Comparison of ENCODE assay signal across 11 cellular contexts in genomic region chr2:74415762-74416395, GRCh38. TPM values are rescaled to one million over a fixed set of nuclear protein-coding genes. Genes with fewer than 3 reads are reported as not detected.
DNase-seq lines count a peak whose midpoint lies in the region; ATAC-seq and TF ChIP-seq lines count a peak whose summit lies in the region.
"Had no signal": no experiment of that assay in that cellular context is flagged by ENCODE, and none has a peak within 500 bp of the region (broad histone marks: within the 10 kb centered on the region; RNA-seq: fewer than 3 reads in every experiment).

No MANE protein-coding gene starts in this region.

- H3K79me2 ChIP-seq in H9 (ENCODE audit: insufficient read depth, low read length): no peaks in the 10 kb centered on the region

- H3K4me3 ChIP-seq in brain microvascular endothelial cell (ENCODE audit: low read depth, low read length): peak overlapping the region; percentile 57
- peak overlapping the region; percentile 66 for H3K4me3 ChIP-seq in lower lobe of right lung
- peak overlapping the region in 3 of 4 donors; percentile 50 to 57 (median 54) for H3K4me3 ChIP-seq in upper lobe of left lung

- no peak overlapping the region for H3T11ph ChIP-seq in H9 (ENCODE audit: low read length)

- H3K9me3 Mint-ChIP-seq in activated naive CD4-positive, alpha-beta T cell treated with anti-CD3 and anti-CD28 coated beads, Interleukin-2, amount 10 ng/mL, durations not matched to agents 7 days and 5 days: no peaks in the 10 kb centered on the region
- H3K9me3 Mint-ChIP-seq in H9: no peaks in the 10 kb centered on the region

- H3K23me2 ChIP-seq in H9 (ENCODE audit: insufficient read length, low read depth, low read length, poor library complexity, severe bottlenecking): no peaks in the 10 kb centered on the region

- H3K4me3 Mint-ChIP-seq in activated naive CD4-positive, alpha-beta T cell treated with anti-CD3 and anti-CD28 coated beads, Interleukin-2, amount 10 ng/mL, durations not matched to agents 7 days and 5 days: peak overlapping the region; percentile 52
- H3K4me3 Mint-ChIP-seq in H9: no peak overlapping the region

- no peak overlapping the region for H2BK5ac ChIP-seq in H9 (ENCODE audit: insufficient read length, low read length)

- H3K4me1 ChIP-seq in lower lobe of right lung (peaks cover 38% of the 10 kb centered on the region), upper lobe of left lung (peaks cover 11 to 24% (median 22%) of the 10 kb centered on the region in 4 donors), H9 (ENCODE audit: insufficient read depth, low read length) (no peaks in the 10 kb centered on the region)

- no peaks in the 10 kb centered on the region for H3K79me1 ChIP-seq in H9 (ENCODE audit: insufficient read depth, low read depth, low read length, poor library complexity, severe bottlenecking)

- no peak overlapping the region for H4K5ac ChIP-seq in H9 (ENCODE audit: insufficient read length, low read depth, low read length)

- no peak for TF ChIP-seq EP300 in upper lobe of left lung (IDR thresholded peaks at IDR 0.05)

- H3K27ac ChIP-seq in brain microvascular endothelial cell (no peak overlapping the region), lower lobe of right lung (peak overlapping the region; percentile 36), upper lobe of left lung (peak overlapping the region in 2 of 4 donors; percentile 7 to 67), H9 (ENCODE audit: insufficient read length, low read depth, low read length) (no peak overlapping the region)

- TF ChIP-seq POLR2A in upper lobe of left lung (IDR thresholded peaks at IDR 0.05): no peak

- no peaks in the 10 kb centered on the region for H3K9me3 ChIP-seq in lower lobe of right lung
- no peaks in the 10 kb centered on the region for H3K9me3 ChIP-seq in upper lobe of left lung
- H3K9me3 ChIP-seq in H9 (ENCODE audit: control insufficient read depth, low read depth, low read length): no peaks in the 10 kb centered on the region

- H4K91ac ChIP-seq in H9 (ENCODE audit: insufficient read length, low read depth, low read length): no peak overlapping the region

- H2AK5ac ChIP-seq in H9 (ENCODE audit: insufficient read length, low read length): no peak overlapping the region

- no peaks in the 10 kb centered on the region for H3K36me3 Mint-ChIP-seq in activated naive CD4-positive, alpha-beta T cell treated with anti-CD3 and anti-CD28 coated beads, Interleukin-2, amount 10 ng/mL, durations not matched to agents 7 days and 5 days
- H3K36me3 Mint-ChIP-seq in H9 (ENCODE audit: insufficient read depth in 1 of 3, low read depth in 3 of 3): no peaks in the 10 kb centered on the region; a peak in 1 of 7 replicates

- H3K23ac ChIP-seq in H9 (ENCODE audit: insufficient read length, low read depth, low read length): no peak overlapping the region

- no peak overlapping the region for H2BK20ac ChIP-seq in H9 (ENCODE audit: low read depth, low read length, poor library complexity, severe bottlenecking)

- no peak for DNase-seq in activated naive CD4-positive, alpha-beta T cell treated with anti-CD3 and anti-CD28 coated beads, Interleukin-2, amount 10 ng/mL, durations not matched to agents 7 days and 5 days
- DNase-seq in activated naive CD4-positive, alpha-beta T cell (lab: John Stamatoyannopoulos, UW): no peak
- DNase-seq in brain microvascular endothelial cell (no peak), lower lobe of right lung (no peak), upper lobe of left lung (peak in 1 of 2 donors; percentile 76), NOMO-1 treated with DMSO at 0.1 percent for 48 hours (lab: John Stamatoyannopoulos, UW; ENCODE audit: unreplicated experiment) (no peak), H9 (no peak)
- DNase-seq in activated effector memory CD4-positive, alpha-beta T cell treated with anti-CD3 and anti-CD28 coated beads, Interleukin-2, amount 50 U/mL, for 16 hours: no peak
- DNase-seq: AML-193, NCI-H510A had no signal

- no peak overlapping the region for H3K18ac ChIP-seq in H9 (ENCODE audit: insufficient read length, low read depth, low read length)

- H2BK15ac ChIP-seq in H9 (ENCODE audit: low read depth, low read length): no peak overlapping the region

- H4K8ac ChIP-seq in H9 (replicated peaks; ENCODE audit: insufficient read length, low read depth, low read length): no peak overlapping the region

- no peak overlapping the region for H3K56ac ChIP-seq in H9 (ENCODE audit: insufficient read length, low read depth, low read length)

- CTCF ChIA-PET in activated naive CD4-positive, alpha-beta T cell treated with anti-CD3 and anti-CD28 coated beads, Interleukin-2, amount 10 ng/mL, durations not matched to agents 7 days and 5 days (lab: Charles Lee): interaction anchor here (1.0 to 1.5 kb wide), 2 partner anchors 57 to 171 kb away, joined by 3 read pairs; partner anchors contain the start of gene MRPL53

- no peaks in the 10 kb centered on the region for H4K20me1 ChIP-seq in H9 (ENCODE audit: control insufficient read depth, insufficient read depth, insufficient read length)

- no peak overlapping the region for H3K27ac Mint-ChIP-seq in activated naive CD4-positive, alpha-beta T cell treated with anti-CD3 and anti-CD28 coated beads, Interleukin-2, amount 10 ng/mL, durations not matched to agents 7 days and 5 days
- no peak overlapping the region for H3K27ac Mint-ChIP-seq in H9
- H3K27ac Mint-ChIP-seq: progenitor cell of endocrine pancreas had no signal

- H3K4me2 ChIP-seq in H9 (ENCODE audit: insufficient read depth, insufficient read length, low read length): no peak overlapping the region

- in situ Hi-C loops in brain microvascular endothelial cell (cut with HindIII; ENCODE audit: low pct_ligation_motif_present, low sequenced_read_pairs): no loop called here

- peaks cover 35% of the 10 kb centered on the region for H3K4me1 Mint-ChIP-seq in activated naive CD4-positive, alpha-beta T cell treated with anti-CD3 and anti-CD28 coated beads, Interleukin-2, amount 10 ng/mL, durations not matched to agents 7 days and 5 days
- H3K4me1 Mint-ChIP-seq in H9: peaks cover 0 to 14% of the 10 kb centered on the region in 2 experiments; a peak in 2 of 4 replicates

- peaks cover 53% of the 10 kb centered on the region for H3K27me3 Mint-ChIP-seq in activated naive CD4-positive, alpha-beta T cell treated with anti-CD3 and anti-CD28 coated beads, Interleukin-2, amount 10 ng/mL, durations not matched to agents 7 days and 5 days
- H3K27me3 Mint-ChIP-seq in H9 (ENCODE audit: low read depth): peaks cover 23% of the 10 kb centered on the region

- H3K36me3 ChIP-seq in brain microvascular endothelial cell (replicated peaks) (no peaks in the 10 kb centered on the region), lower lobe of right lung (no peaks in the 10 kb centered on the region), upper lobe of left lung (no peaks in the 10 kb centered on the region)

- H3K27me3 ChIP-seq in brain microvascular endothelial cell (replicated peaks) (no peaks in the 10 kb centered on the region), lower lobe of right lung (ENCODE audit: low read depth) (peaks cover 11% of the 10 kb centered on the region), upper lobe of left lung (no peaks in the 10 kb centered on the region), H9 (ENCODE audit: insufficient read depth, low read length) (no peaks in the 10 kb centered on the region)

- TF ChIP-seq CTCF in brain microvascular endothelial cell (IDR thresholded peaks at IDR 0.05; ENCODE audit: low read depth, low read length, missing control alignments) (no peak), lower lobe of right lung (IDR thresholded peaks at IDR 0.05) (no peak), upper lobe of left lung (IDR thresholded peaks at IDR 0.05) (no peak), H9 (conservative IDR thresholded peaks at IDR 0.05) (no peak)

- intact Hi-C loops in lower lobe of right lung (cut with DNase I): no loop called here

- H3K4ac ChIP-seq in H9 (ENCODE audit: low read depth, low read length): no peak overlapping the region

- no peak overlapping the region for H2BK12ac ChIP-seq in H9 (ENCODE audit: insufficient read length, low read depth, low read length)

- H2AFZ ChIP-seq in H9 (ENCODE audit: low read length): no peak overlapping the region

- H3K9ac ChIP-seq in H9 (ENCODE audit: extremely low read depth, insufficient read length, low read length): no peak overlapping the region

- H2BK120ac ChIP-seq in H9 (ENCODE audit: low read depth, low read length, poor library complexity, severe bottlenecking): no peak overlapping the region

- H3K14ac ChIP-seq in H9 (ENCODE audit: insufficient read depth, low read length): no peak overlapping the region; the same call in 1 of the 2 replicates

- ATAC-seq in lower lobe of right lung: peak; percentile 9 to 25
- peak in 1 of 2 donors; percentile 12 for ATAC-seq in upper lobe of left lung (ENCODE audit: low FRiP score in 2 of 2)

- 64 to 68% methylated on average over 28 to 35 of the region's 35 CpGs for WGBS in upper lobe of left lung, 2 donors
- WGBS in H9 (ENCODE audit: extremely low coverage, insufficient read length, low lambda C conversion rate): no CpG with 5 or more reads among the region's 35 CpGs

RNA-seq across cellular contexts. Expression of gene C2orf81, which starts 5.5 kb away (rescaled TPM):
- total RNA-seq in lower lobe of right lung (10.0 TPM), upper lobe of left lung (10 to 100 TPM in 2 of 6 donors, 1 to 10 TPM in 4; 2.6 to 12.3 (median 5.7) TPM), H9 (2021) (2.4 and 3.5 TPM in 2 replicates)

RNA-seq across cellular contexts. Expression of gene WDR54, which starts 5.7 kb away (rescaled TPM):
- 14.5 TPM for total RNA-seq in lower lobe of right lung
- total RNA-seq in upper lobe of left lung: 10 to 100 TPM in 4 of 6 donors, 1 to 10 TPM in 2; 8.4 to 28.2 (median 13.3) TPM
- 65.0 and 66.4 TPM in 2 replicates for total RNA-seq in H9 (2021)

RNA-seq across cellular contexts. Expression of gene RTKN, which starts 25.9 kb away (rescaled TPM):
- total RNA-seq in lower lobe of right lung (27.5 TPM), upper lobe of left lung (10 to 100 TPM; 26.7 to 95.3 (median 34.0) TPM), H9 (2021) (87.1 and 90.9 TPM in 2 replicates)

RNA-seq across cellular contexts. Expression of gene DCTN1, which starts 35.8 kb away (rescaled TPM):
- 142 TPM for total RNA-seq in lower lobe of right lung
- total RNA-seq in upper lobe of left lung: 100 to 1,000 TPM; 106 to 260 (median 147) TPM
- 136 and 141 TPM in 2 replicates for total RNA-seq in H9 (2021)

RNA-seq across cellular contexts. Expression of gene INO80B, which starts 39.0 kb away (rescaled TPM):
- 38.4 TPM for total RNA-seq in lower lobe of right lung
- total RNA-seq in upper lobe of left lung: 10 to 100 TPM; 12.6 to 85.9 (median 32.5) TPM
- total RNA-seq in H9 (2021): 17.6 and 22.6 TPM in 2 replicates
